ENCODE assay signal across 23 cellular contexts in genomic region chr3:135752851-135753250, GRCh38.
A peak's percentile ranks its signal among the peaks of the same experiment; 100 is the strongest.
DNase-seq lines count a peak whose midpoint lies in the region; ATAC-seq and TF ChIP-seq lines count a peak whose summit lies in the region.
"Had no signal": no experiment of that assay in that cellular context is flagged by ENCODE, and none has a peak within 500 bp of the region (broad histone marks: within the 10 kb centered on the region; RNA-seq: fewer than 3 reads in every experiment).

No MANE protein-coding gene starts in this region.

- H3K4me3 ChIP-seq in H7 (ENCODE audit: insufficient read depth, low read depth, low read length): no peak overlapping the region
- no peak overlapping the region for H3K4me3 ChIP-seq in fibroblast of the aortic adventitia (ENCODE audit: low read depth, low read length)
- H3K4me3 ChIP-seq: ascending aorta, esophagus squamous epithelium, HAP-1, transverse colon had no signal

- H3K27me3 ChIP-seq in H7 (ENCODE audit: control insufficient read depth, insufficient read depth, low read length): no peaks in the 10 kb centered on the region
- H3K27me3 ChIP-seq: ascending aorta, esophagus squamous epithelium, transverse colon had no signal

- peak; percentile 36 for DNase-seq in H7
- peak; percentile 26 for DNase-seq in OCI-M1 (lab: John Stamatoyannopoulos, UW)
- DNase-seq in fibroblast of the aortic adventitia (ENCODE audit: low read depth): peak; percentile 1
- DNase-seq in renal cortical epithelial cell (ENCODE audit: low read depth): peak; percentile 9
- no peak for DNase-seq in GM13977 (ENCODE audit: low spot score)
- DNase-seq in NCI-H345 (lab: John Stamatoyannopoulos, UW): no peak
- DNase-seq: activated CD4-positive, CD25-positive, alpha-beta regulatory T cell; activated T-cell treated with anti-CD3 and anti-CD28 coated beads, Interleukin-2, amount 50 U/mL, for 72 hours; COR-L47; effector CD4-positive, alpha-beta T cell; EL; esophagus squamous epithelium; glutamatergic neuron; IMR-90; NCI-H1092; NCI-H526; stimulated activated CD4-positive, alpha-beta T cell treated with anti-CD3 and anti-CD28 coated beads, Interleukin-1b, Interleukin-23, amount 100 ng/mL, for 48 hours; stimulated activated naive CD8-positive, alpha-beta T cell treated with anti-CD3 and anti-CD28 coated beads, Interleukin-15, Interleukin-2, amounts not matched to agents 100 U/mL and 50 U/mL, for 24 hours; T-helper 2 cell; transverse colon had no signal

- in situ Hi-C loops in GM13977 (cut with MboI; ENCODE audit: low pct_unique_long_range_greater_than_20kb, low sequenced_read_pairs, unreplicated experiment): no loop called here

- H3K36me3 ChIP-seq in H7 (replicated peaks; ENCODE audit: control insufficient read depth, insufficient read depth, low read length): no peaks in the 10 kb centered on the region
- H3K36me3 ChIP-seq: ascending aorta, esophagus squamous epithelium, HAP-1, transverse colon had no signal

- no peak for ATAC-seq in HG03442 (IDR thresholded peaks at IDR 0.05; ENCODE audit: unreplicated experiment)
- ATAC-seq: activated T-cell treated with anti-CD3 and anti-CD28 coated beads, Interleukin-2, amount 50 U/mL, for 72 hours; stimulated activated naive CD8-positive, alpha-beta T cell treated with anti-CD3 and anti-CD28 coated beads, Interleukin-15, Interleukin-2, amounts not matched to agents 100 U/mL and 50 U/mL, for 24 hours had no signal

- TF ChIP-seq CTCF in fibroblast of the aortic adventitia (IDR thresholded peaks at IDR 0.05; ENCODE audit: insufficient read depth, low read length) (no peak), GM13977 (IDR thresholded peaks at IDR 0.05; ENCODE audit: extremely low read depth, insufficient read depth, missing control alignments) (no peak)

Comparison
In these comparisons a context has a peak if more than half of its experiments do, and no peak if none do; other contexts are left out.
1. DNase-seq: peak in H7 (single experiment), OCI-M1 (single experiment), fibroblast of the aortic adventitia (single experiment) and renal cortical epithelial cell (single experiment); none in GM13977 (single experiment) and NCI-H345 (single experiment).